15 cellular contexts compared by ENCODE assay signal in genomic region chr11:126432065-126432461, GRCh38.
DNase-seq lines count a peak whose midpoint lies in the region; ATAC-seq and TF ChIP-seq lines count a peak whose summit lies in the region.
"Had no signal": no experiment of that assay in that cellular context is flagged by ENCODE, and none has a peak within 500 bp of the region (broad histone marks: within the 10 kb centered on the region; RNA-seq: fewer than 3 reads in every experiment).

No MANE protein-coding gene starts in this region.

- DNase-seq in HT-29 (ENCODE audit: low spot score) (peak; percentile 34), colonic mucosa (no peak), thoracic aorta (ENCODE audit: low spot score) (no peak), cortex of kidney (lab: John Stamatoyannopoulos, UW) (no peak), COR-L47 (lab: John Stamatoyannopoulos, UW) (no peak), mesenteric fat pad (ENCODE audit: low spot score) (no peak)
- DNase-seq: activated CD4-positive, alpha-beta T cell treated with anti-CD3 and anti-CD28 coated beads, Interleukin-2, amount 50 U/mL, for 4 hours; immature natural killer cell; NCI-H1930; NCI-H510A; occipital lobe; stimulated activated naive CD8-positive, alpha-beta T cell treated with anti-CD3 and anti-CD28 coated beads, Interleukin-15, Interleukin-2, amounts not matched to agents 100 U/mL and 50 U/mL, for 24 hours had no signal

- intact Hi-C loops in colonic mucosa (cut with DNase I): loop anchor here (10.0 kb wide), 1 partner anchor 117 kb away; no protein-coding TSS in a partner anchor

- H3K9me3 ChIP-seq in colonic mucosa (no peaks in the 10 kb centered on the region), mucosa of rectum (ENCODE audit: control insufficient read depth in 2 of 2, low read length in 2 of 2) (no peaks in the 10 kb centered on the region), thoracic aorta (no peaks in the 10 kb centered on the region)
- H3K9me3 ChIP-seq: MG63 had no signal

- H3K4me1 ChIP-seq in colonic mucosa (peaks cover 14% of the 10 kb centered on the region), mucosa of rectum (ENCODE audit: control insufficient read depth in 2 of 2, insufficient read depth in 2 of 2, low read length in 2 of 2) (peaks cover 20 to 42% of the 10 kb centered on the region in 2 donors), thoracic aorta (ENCODE audit: control insufficient read depth in 1 of 2, low read depth in 2 of 2) (peaks cover 8 to 15% of the 10 kb centered on the region in 2 donors)

- H3K27me3 ChIP-seq in colonic mucosa: no peaks in the 10 kb centered on the region
- no peaks in the 10 kb centered on the region for H3K27me3 ChIP-seq in mucosa of rectum (ENCODE audit: control insufficient read depth in 2 of 2, insufficient read depth in 2 of 2, low read length in 2 of 2)
- no peaks in the 10 kb centered on the region for H3K27me3 ChIP-seq in thoracic aorta (replicated peaks; ENCODE audit: insufficient read depth)
- H3K27me3 ChIP-seq: MG63 had no signal

- H3K9ac ChIP-seq in colonic mucosa (ENCODE audit: low read depth in 2 of 2, low read length in 2 of 2): peak overlapping the region in 1 of 2 donors; percentile 38
- peak overlapping the region in 1 of 2 donors; percentile 66 for H3K9ac ChIP-seq in mucosa of rectum (ENCODE audit: low read depth in 1 of 2, low read length in 2 of 2)

- TF ChIP-seq CTCF in colonic mucosa (IDR thresholded peaks at IDR 0.05) (no peak), thoracic aorta (IDR thresholded peaks at IDR 0.05) (no peak)

- H3K27ac ChIP-seq in colonic mucosa (peak overlapping the region; percentile 91), mucosa of rectum (ENCODE audit: low read depth in 2 of 2, low read length in 2 of 2) (peak overlapping the region; percentile 79 to 87), thoracic aorta (peak overlapping the region; percentile 19 to 65)

- H3K4me3 ChIP-seq in colonic mucosa (no peak overlapping the region), mucosa of rectum (ENCODE audit: low read length in 2 of 2) (no peak overlapping the region), thoracic aorta (no peak overlapping the region)
- H3K4me3 ChIP-seq: MG63 had no signal

- no peak for ATAC-seq in thoracic aorta (ENCODE audit: insufficient number of reproducible peaks, low FRiP score, low read depth)
- no peak for ATAC-seq in HG03520 (IDR thresholded peaks at IDR 0.05; ENCODE audit: unreplicated experiment)
- ATAC-seq: stimulated activated naive CD8-positive, alpha-beta T cell treated with anti-CD3 and anti-CD28 coated beads, Interleukin-15, Interleukin-2, amounts not matched to agents 100 U/mL and 50 U/mL, for 24 hours had no signal

- H3K36me3 ChIP-seq in colonic mucosa: no peaks in the 10 kb centered on the region
- no peaks in the 10 kb centered on the region for H3K36me3 ChIP-seq in mucosa of rectum (ENCODE audit: control insufficient read depth in 2 of 2, insufficient read depth in 2 of 2, low read length in 2 of 2)
- H3K36me3 ChIP-seq in thoracic aorta: no peaks in the 10 kb centered on the region
